Comparison of ENCODE assay signal across 14 cellular contexts in the genomic region with DNA sequence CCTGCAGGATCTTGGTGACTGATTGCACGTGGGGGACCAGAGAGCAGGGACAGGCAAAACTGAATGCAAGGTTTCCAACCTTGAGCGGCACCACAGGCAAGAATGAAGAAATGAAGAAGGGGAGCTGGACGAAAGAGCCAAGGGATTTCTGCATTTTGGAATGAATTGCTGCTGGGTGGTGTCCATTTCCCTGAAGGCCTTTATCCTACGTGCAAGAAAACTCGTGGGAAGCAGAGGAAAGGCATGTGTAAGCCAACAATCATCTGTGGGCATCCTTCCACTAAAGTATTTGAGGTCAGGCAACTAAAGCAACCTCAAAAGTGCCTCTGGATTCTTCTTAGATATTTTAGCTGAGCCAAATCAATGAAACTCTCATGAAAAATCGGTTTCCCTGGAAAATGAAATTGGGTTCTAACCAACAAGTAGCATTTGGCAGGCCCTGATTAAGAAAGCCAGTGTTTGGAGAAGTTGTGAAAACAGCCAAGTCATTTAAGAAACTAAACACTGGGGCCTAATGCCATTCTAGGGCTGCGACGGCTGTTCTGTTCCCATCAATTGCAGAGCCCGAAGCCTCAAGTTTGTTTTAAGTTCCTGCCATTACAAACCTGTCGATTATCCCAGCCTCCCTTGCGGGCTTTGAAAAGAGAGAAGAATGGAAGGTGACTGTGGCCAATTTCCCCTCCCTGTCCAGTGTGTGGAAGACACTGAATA. TPM values are rescaled to one million over a fixed set of nuclear protein-coding genes. Genes with fewer than 3 reads are reported as not detected.
DNase-seq lines count a peak whose midpoint lies in the region; TF ChIP-seq lines count a peak whose summit lies in the region.
"Had no signal": no experiment of that assay in that cellular context is flagged by ENCODE, and none has a peak within 500 bp of the region (broad histone marks: within the 10 kb centered on the region; RNA-seq: fewer than 3 reads in every experiment).

No MANE protein-coding gene starts in this region.

- no peak overlapping the region for H3K4me3 ChIP-seq in AG09309 (ENCODE audit: control insufficient read depth, low read depth, low read length)
- H3K4me3 ChIP-seq: SK-N-MC had no signal

- DNase-seq in AG09309 (ENCODE audit: low read depth) (peak; percentile 98), M059J (ENCODE audit: low read depth) (peak; percentile 86), dedifferentiated amniotic fluid mesenchymal stem cell (ENCODE audit: extremely low spot score) (peak; percentile 91), pons (ENCODE audit: low spot score) (peak; percentile 31), GM19240 (ENCODE audit: insufficient read length, low spot score) (no peak), COLO829 (ENCODE audit: low spot score) (no peak), DMS53 (lab: John Stamatoyannopoulos, UW) (no peak)
- no peak for DNase-seq in activated naive CD4-positive, alpha-beta T cell treated with Interleukin-2 at 50 U/mL for 16 hours
- DNase-seq: activated gamma-delta T cell treated with Interleukin-2 at 50 U/mL for 16 hours; CD4-positive, CD25-positive, alpha-beta regulatory T cell; central memory CD4-positive, alpha-beta T cell; H7; WERI-Rb-1 had no signal

- TF ChIP-seq CTCF in AG09309 (IDR thresholded peaks at IDR 0.05; ENCODE audit: control insufficient read depth, insufficient read depth, low read depth, low read length, missing control alignments): no peak

RNA-seq across cellular contexts. Expression of a gene that starts 4.7 kb away (rescaled TPM):
- total RNA-seq in M059J (2014; rRNA removed; shearing (Covaris generic)): 567 and 744 TPM in 2 replicates

Comparison
In these comparisons a context has a peak if more than half of its experiments do, and no peak if none do; other contexts are left out.
1. DNase-seq: peak in AG09309 (single experiment), M059J (single experiment), dedifferentiated amniotic fluid mesenchymal stem cell (single experiment) and pons (single experiment); none in activated naive CD4-positive, alpha-beta T cell treated with Interleukin-2 at 50 U/mL for 16 hours (single experiment), GM19240 (single experiment), COLO829 (single experiment) and DMS53 (single experiment).